In the genomic region with DNA sequence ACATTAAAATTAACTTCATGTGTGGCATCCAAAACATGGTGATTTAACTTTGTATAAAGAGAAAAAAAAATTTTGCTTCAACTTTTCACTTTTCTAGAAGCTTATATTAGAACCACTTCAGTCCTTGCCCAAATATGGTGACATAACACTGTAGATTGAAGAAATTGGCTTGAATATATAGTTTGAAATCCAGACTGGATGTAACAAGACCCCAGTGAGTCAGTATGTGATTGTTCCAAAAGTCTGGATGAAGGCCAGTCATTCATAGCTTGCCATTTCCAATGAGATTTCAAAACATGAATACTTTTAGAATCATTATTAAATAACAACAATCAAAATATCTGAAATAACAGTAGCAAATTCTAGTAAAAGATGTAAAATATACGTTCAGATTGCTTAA, we compare ENCODE assay signal across 16 cellular contexts.
DNase-seq lines count a peak whose midpoint lies in the region; ATAC-seq, FAIRE-seq and TF ChIP-seq lines count a peak whose summit lies in the region.
"Had no signal": no experiment of that assay in that cellular context is flagged by ENCODE, and none has a peak within 500 bp of the region (broad histone marks: within the 10 kb centered on the region; RNA-seq: fewer than 3 reads in every experiment).

No MANE protein-coding gene starts in this region.

- dilution Hi-C loops in endothelial cell of umbilical vein (cut with MboI; ENCODE audit: extremely low pct_ligation_motif_present, low sequenced_read_pairs), result no loop called here

- H3K27ac ChIP-seq in endothelial cell of umbilical vein (ENCODE audit: insufficient read depth, low read depth, low read length), result peak overlapping the region; percentile 79
- no peak overlapping the region for H3K27ac ChIP-seq in left lung
- H3K27ac ChIP-seq in CD8-positive, alpha-beta T cell (ENCODE audit: low read depth, low read length), result no peak overlapping the region
- H3K27ac ChIP-seq: BLaER1, sigmoid colon, SJCRH30 had no signal

- no peaks in the 10 kb centered on the region for H3K4me1 Mint-ChIP-seq in CD8-positive, alpha-beta T cell (ENCODE audit: low read depth)

- peak overlapping the region; percentile 4 for H3K9ac ChIP-seq in endothelial cell of umbilical vein (replicated peaks; ENCODE audit: extremely low read depth, insufficient read depth, low read length)
- H3K9ac ChIP-seq: BLaER1 had no signal

- H3K27me3 ChIP-seq in MG63, result no peaks in the 10 kb centered on the region
- no peaks in the 10 kb centered on the region for H3K27me3 ChIP-seq in endothelial cell of umbilical vein (ENCODE audit: control insufficient read depth in 2 of 2, insufficient read depth in 2 of 2, low read length in 2 of 2)
- H3K27me3 ChIP-seq in left lung, result no peaks in the 10 kb centered on the region
- H3K27me3 ChIP-seq in CD8-positive, alpha-beta T cell (ENCODE audit: insufficient read depth, low read length), result no peaks in the 10 kb centered on the region
- H3K27me3 ChIP-seq: BLaER1, sigmoid colon, SJCRH30 had no signal

- H3K27ac Mint-ChIP-seq in CD8-positive, alpha-beta T cell, result no peak overlapping the region

- intact Hi-C loops in endothelial cell of umbilical vein (cut with micrococcal nuclease) (loop anchor here (1.0 kb wide), 1 partner anchor 9 kb away; no protein-coding TSS in a partner anchor), left lung (cut with DNase I) (no loop called here)
- intact Hi-C loops in CD8-positive, alpha-beta T cell (cut with DNase I, micrococcal nuclease), result no loop called here

- H3K9me3 Mint-ChIP-seq in CD8-positive, alpha-beta T cell, result no peaks in the 10 kb centered on the region

- POLR2A ChIA-PET in endothelial cell of umbilical vein (lab: Charles Lee), result interaction anchor here (0.8 to 1.2 kb wide), 3 partner anchors 9 to 61 kb away, joined by 3 to 4 read pairs (median 3); no protein-coding TSS in a partner anchor
- POLR2A ChIA-PET in CD8-positive, alpha-beta T cell (lab: Charles Lee), result no interaction called here

- no peak overlapping the region for H3K4me3 Mint-ChIP-seq in CD8-positive, alpha-beta T cell

- no TSS peak for BruUV-seq in endothelial cell of umbilical vein (replicated peaks; lab: Mats Ljungman, UMichigan)

- H3K4me2 ChIP-seq in endothelial cell of umbilical vein (ENCODE audit: insufficient read depth, low read length), result peak overlapping the region; percentile 48
- H3K4me2 ChIP-seq: BLaER1 had no signal

- no peak for TF ChIP-seq POLR2A in endothelial cell of umbilical vein (IDR thresholded peaks at IDR 0.05; ENCODE audit: low read depth, low read length)

- no peaks in the 10 kb centered on the region for H4K20me1 ChIP-seq in endothelial cell of umbilical vein (replicated peaks; ENCODE audit: control insufficient read depth, extremely low read depth, insufficient read depth, low read length)
- H4K20me1 ChIP-seq: BLaER1 had no signal

- H3K4me1 ChIP-seq in endothelial cell of umbilical vein (ENCODE audit: control insufficient read depth, extremely low read depth, insufficient read depth, low read length) (peaks cover 24% of the 10 kb centered on the region), left lung (peaks cover 0 to 3% of the 10 kb centered on the region in 2 donors)
- H3K4me1 ChIP-seq in CD8-positive, alpha-beta T cell (ENCODE audit: insufficient read depth, low read length), result no peaks in the 10 kb centered on the region

- H3K36me3 ChIP-seq in MG63, result no peaks in the 10 kb centered on the region
- H3K36me3 ChIP-seq in endothelial cell of umbilical vein (ENCODE audit: control insufficient read depth in 2 of 2, extremely low read depth in 1 of 2, insufficient read depth in 2 of 2, low read length in 2 of 2), result no peaks in the 10 kb centered on the region
- no peaks in the 10 kb centered on the region for H3K36me3 ChIP-seq in left lung
- H3K36me3 ChIP-seq in CD8-positive, alpha-beta T cell (ENCODE audit: insufficient read depth, low read length), result no peaks in the 10 kb centered on the region
- H3K36me3 ChIP-seq: BLaER1, sigmoid colon, SJCRH30 had no signal

- no peaks in the 10 kb centered on the region for H3K36me3 Mint-ChIP-seq in CD8-positive, alpha-beta T cell

- peak; percentile 85 for FAIRE-seq in endothelial cell of umbilical vein (lab: Jason Lieb, UNC)

- H3K27me3 Mint-ChIP-seq in CD8-positive, alpha-beta T cell (ENCODE audit: low read depth), result peaks cover 6% of the 10 kb centered on the region

- H3K4me3 ChIP-seq in MG63 (no peak overlapping the region), endothelial cell of umbilical vein (replicated peaks in 1 of 3; ENCODE audit: insufficient read depth in 1 of 3, low read depth in 1 of 3, low read length in 3 of 3) (no peak overlapping the region), left lung (no peak overlapping the region)
- no peak overlapping the region for H3K4me3 ChIP-seq in CD8-positive, alpha-beta T cell (ENCODE audit: low read depth, low read length)
- H3K4me3 ChIP-seq: BLaER1, sigmoid colon, SJCRH30 had no signal

- ATAC-seq in left lung (peak; percentile 47), GM21529 (IDR thresholded peaks at IDR 0.05; ENCODE audit: unreplicated experiment) (no peak)
- ATAC-seq in CD8-positive, alpha-beta T cell, result no peak

- H3K9me3 ChIP-seq in MG63 (no peaks in the 10 kb centered on the region), endothelial cell of umbilical vein (replicated peaks; ENCODE audit: control insufficient read depth, insufficient read depth, low read length) (no peaks in the 10 kb centered on the region), left lung (no peaks in the 10 kb centered on the region)
- no peaks in the 10 kb centered on the region for H3K9me3 ChIP-seq in CD8-positive, alpha-beta T cell (ENCODE audit: low read length)
- H3K9me3 ChIP-seq: BLaER1, sigmoid colon, SJCRH30 had no signal

- H3K9me1 ChIP-seq in endothelial cell of umbilical vein (replicated peaks; ENCODE audit: control insufficient read depth, extremely low read depth, insufficient read depth, low read length), result no peaks in the 10 kb centered on the region

- TF ChIP-seq CTCF in endothelial cell of umbilical vein (IDR thresholded peaks at IDR 0.05; ENCODE audit: extremely low read depth in 1 of 2, insufficient read depth in 1 of 2, low read depth in 1 of 2, low read length in 2 of 2) (no peak), left lung (IDR thresholded peaks at IDR 0.05) (no peak), GM13976 (IDR thresholded peaks at IDR 0.05; ENCODE audit: borderline replicate concordance, control extremely low read depth, extremely low read depth, insufficient read depth, missing control alignments) (no peak)
- TF ChIP-seq CTCF in CD8-positive, alpha-beta T cell (IDR thresholded peaks at IDR 0.05), result no peak

- no peak overlapping the region for H2AFZ ChIP-seq in endothelial cell of umbilical vein (ENCODE audit: low read depth, low read length)

- in situ Hi-C loops in GM13976 (cut with MboI; ENCODE audit: low sequenced_read_pairs, unreplicated experiment), result no loop called here

- CTCF ChIA-PET in endothelial cell of umbilical vein (lab: Charles Lee), result interaction anchor here (0.7 to 1.3 kb wide), 7 partner anchors 9 to 390 kb away, joined by 3 to 6 read pairs (median 4); no protein-coding TSS in a partner anchor
- CTCF ChIA-PET in CD8-positive, alpha-beta T cell (lab: Charles Lee), result no interaction called here

- no peaks in the 10 kb centered on the region for H3K79me2 ChIP-seq in endothelial cell of umbilical vein (ENCODE audit: control insufficient read depth, insufficient read depth, low read length)

- DNase-seq in AG08395 (ENCODE audit: low spot score), result peak; percentile 59
- peak; percentile 54 for DNase-seq in MG63
- peak; percentile 95 for DNase-seq in endothelial cell of umbilical vein (ENCODE audit: low read depth, low spot score)
- no peak for DNase-seq in left lung
- DNase-seq in iPS-NIHi11 (ENCODE audit: low spot score), result no peak
- no peak for DNase-seq in CD8-positive, alpha-beta T cell
- DNase-seq in GM13976 (ENCODE audit: low spot score), result no peak
- DNase-seq: cerebellar nuclear complex, GOT3, hippocampal formation, NCI-H1417, NCI-H69, sigmoid colon had no signal

TF ChIP-seq in endothelial cell of umbilical vein, 7 proteins besides CTCF, POLR2A, EP300 and RAD21:
- TF ChIP-seq GATA2 (IDR thresholded peaks at IDR 0.05; ENCODE audit: insufficient read depth, insufficient read length, low read depth, low read length) (no peak), MAX (IDR thresholded peaks at IDR 0.05; ENCODE audit: insufficient read depth, insufficient read length) (no peak), MYC (IDR thresholded peaks at IDR 0.05; ENCODE audit: low read depth, low read length) (no peak), EZH2 (IDR thresholded peaks at IDR 0.05; ENCODE audit: borderline replicate concordance, low read depth, low read length, severe bottlenecking) (no peak), POLR2AphosphoS5 (IDR thresholded peaks at IDR 0.05; ENCODE audit: insufficient read depth, low read depth, low read length) (no peak), FOS (IDR thresholded peaks at IDR 0.05; ENCODE audit: borderline replicate concordance, insufficient read depth, low read length) (peak; percentile 74), JUN (IDR thresholded peaks at IDR 0.05; ENCODE audit: borderline replicate concordance, insufficient read depth, insufficient read length, low read depth) (peak; percentile 54)

Comparison
In these comparisons a context has a peak if more than half of its experiments do, and no peak if none do; other contexts are left out.
1. DNase-seq: peak in AG08395 (single experiment), MG63 (single experiment) and endothelial cell of umbilical vein (single experiment); none in left lung (0 of 2), iPS-NIHi11 (single experiment), CD8-positive, alpha-beta T cell (0 of 7) and GM13976 (single experiment).